Comparison of ENCODE assay signal across 11 cellular contexts in genomic region chr2:215624423-215624829, GRCh38.
DNase-seq lines count a peak whose midpoint lies in the region; ATAC-seq, FAIRE-seq and TF ChIP-seq lines count a peak whose summit lies in the region.
"Had no signal": no experiment of that assay in that cellular context is flagged by ENCODE, and none has a peak within 500 bp of the region (broad histone marks: within the 10 kb centered on the region; RNA-seq: fewer than 3 reads in every experiment).

No MANE protein-coding gene starts in this region.

- H3K36me3 ChIP-seq in H1 (ENCODE audit: control insufficient read depth in 2 of 4, insufficient read depth in 4 of 4, low read length in 3 of 4) (no peaks in the 10 kb centered on the region), muscle layer of colon (ENCODE audit: insufficient read depth, low read length) (no peaks in the 10 kb centered on the region), aorta (ENCODE audit: control insufficient read depth in 1 of 2, insufficient read depth in 2 of 2, low read length in 1 of 2) (no peaks in the 10 kb centered on the region)

- H3K56ac ChIP-seq in H1 (replicated peaks; ENCODE audit: insufficient read length, low read depth, low read length): no peak overlapping the region

- no peak for TF ChIP-seq CTCF in H1 (IDR thresholded peaks at IDR 0.05; ENCODE audit: control extremely low read depth in 1 of 3, insufficient read depth in 1 of 3, low read depth in 1 of 3, low read length in 3 of 3)

- H3K9me3 ChIP-seq in H1 (ENCODE audit: insufficient read depth in 2 of 2, low read depth in 1 of 2, low read length in 1 of 2) (no peaks in the 10 kb centered on the region), muscle layer of colon (ENCODE audit: low read length) (no peaks in the 10 kb centered on the region), aorta (ENCODE audit: control insufficient read depth, low read length) (no peaks in the 10 kb centered on the region)

- intact Hi-C loops in Right ventricle myocardium inferior (cut with DNase I) (no loop called here), cardiac septum (cut with DNase I) (no loop called here), aorta (cut with DNase I) (loop anchor here (5.0 to 10.0 kb wide), 2 partner anchors 92 to 190 kb away; partner anchors contain the start of gene FN1 (in 1 of the 2))

- FAIRE-seq in H1 (lab: Jason Lieb, UNC): no peak

- H4K8ac ChIP-seq in H1 (ENCODE audit: extremely low read depth, insufficient read depth, low read length): no peak overlapping the region

- H3K4me1 ChIP-seq in H1 (replicated peaks in 1 of 4; ENCODE audit: control insufficient read depth in 3 of 4, insufficient read depth in 4 of 4, low read length in 3 of 4): peaks cover 2 to 11% (median 7%) of the 10 kb centered on the region in 4 experiments
- peaks cover 31% of the 10 kb centered on the region for H3K4me1 ChIP-seq in muscle layer of colon (ENCODE audit: insufficient read depth, low read length)
- H3K4me1 ChIP-seq in aorta (ENCODE audit: control insufficient read depth in 1 of 2, insufficient read depth in 2 of 2, low read length in 2 of 2): peaks cover 4 to 6% of the 10 kb centered on the region in 2 donors

- H3K4ac ChIP-seq in H1 (replicated peaks; ENCODE audit: insufficient read length, low read depth, low read length): no peak overlapping the region

- H3K4me3 ChIP-seq in H1 (ENCODE audit: extremely low read depth in 1 of 4, insufficient read depth in 2 of 4, low read depth in 3 of 4, low read length in 4 of 4): no peak overlapping the region
- no peak overlapping the region for H3K4me3 ChIP-seq in muscle layer of colon (ENCODE audit: low read depth in 1 of 2, low read length in 2 of 2)
- H3K4me3 ChIP-seq in aorta (ENCODE audit: low read length in 2 of 2): no peak overlapping the region

- no peak overlapping the region for H3K14ac ChIP-seq in H1 (ENCODE audit: insufficient read length)

- peak overlapping the region in 2 of 4 experiments; percentile 4 to 34; a peak in 1 of 7 replicates for H3K9ac ChIP-seq in H1 (replicated peaks in 1 of 4; ENCODE audit: extremely low read depth in 1 of 4, low read depth in 3 of 4, low read length in 3 of 4)
- H3K9ac ChIP-seq in muscle layer of colon (ENCODE audit: low read length): no peak overlapping the region

- CTCF ChIA-PET in H1 (lab: Charles Lee; ENCODE audit: partially characterized antibody): interaction anchor here (0.5 to 1.2 kb wide), 2 partner anchors 46 to 206 kb away, joined by 3 read pairs; no protein-coding TSS in a partner anchor

- H3K27me3 ChIP-seq in H1 (replicated peaks in 1 of 4; ENCODE audit: control insufficient read depth in 3 of 4, extremely low read depth in 1 of 4, insufficient read depth in 3 of 4, low read length in 3 of 4) (no peaks in the 10 kb centered on the region), muscle layer of colon (ENCODE audit: control insufficient read depth in 1 of 2, insufficient read depth in 2 of 2, low read length in 2 of 2) (no peaks in the 10 kb centered on the region), aorta (ENCODE audit: control insufficient read depth in 1 of 2, insufficient read depth in 2 of 2, low read length in 1 of 2) (no peaks in the 10 kb centered on the region)

- H2AFZ ChIP-seq in H1 (ENCODE audit: low read length): peak overlapping the region; percentile 94

- peak overlapping the region; percentile 84 for H2BK120ac ChIP-seq in H1 (replicated peaks; ENCODE audit: low read depth, low read length)

- peak overlapping the region; percentile 62; the same call in 1 of the 2 replicates for H3K18ac ChIP-seq in H1 (ENCODE audit: extremely low read depth, low read length)

- H4K5ac ChIP-seq in H1 (ENCODE audit: insufficient read length, low read depth, low read length): no peak overlapping the region

- H2BK5ac ChIP-seq in H1 (ENCODE audit: low read depth, low read length): no peak overlapping the region

- POLR2A ChIA-PET in H1 (lab: Charles Lee; ENCODE audit: partially characterized antibody): no interaction called here

- no peak overlapping the region for H4K91ac ChIP-seq in H1 (replicated peaks; ENCODE audit: insufficient read length, low read length)

- 93% methylated on average over 6 of the region's 7 CpGs; no CpG with 5 or more reads in 1 of the 2 experiments for WGBS in H1 (ENCODE audit: extremely low coverage in 1 of 2, insufficient coverage in 1 of 2, insufficient read length in 1 of 2, insufficient replicate concordance in 2 of 2, low coverage in 1 of 2, low lambda C conversion rate in 2 of 2, missing lambda C conversion rate in 1 of 2), 2 experiments
- WGBS in aorta, 2 donors: 6 to 10% methylated on average over 7 of the region's 7 CpGs

- H3K79me1 ChIP-seq in H1 (ENCODE audit: low read depth, low read length): no peaks in the 10 kb centered on the region

- ATAC-seq in Right ventricle myocardium inferior (peak; percentile 86), aorta (ENCODE audit: low FRiP score) (peak; percentile 83), HG03039 (IDR thresholded peaks at IDR 0.05; ENCODE audit: unreplicated experiment) (no peak)

- no peak for TF ChIP-seq POLR2A in H1 (IDR thresholded peaks at IDR 0.05; ENCODE audit: control extremely low read depth in 1 of 2, low read depth in 2 of 2, low read length in 2 of 2)

- H3K79me2 ChIP-seq in H1 (ENCODE audit: control insufficient read depth in 1 of 2, insufficient read depth in 2 of 2, low read length in 2 of 2): no peaks in the 10 kb centered on the region

- TF ChIP-seq EP300 in H1 (IDR thresholded peaks at IDR 0.05; ENCODE audit: borderline replicate concordance in 1 of 2, low read depth in 2 of 2, low read length in 2 of 2): no peak

- DNase-seq in Right ventricle myocardium inferior (ENCODE audit: missing footprints) (no peak), cardiac septum (ENCODE audit: low spot score) (no peak), H1 (ENCODE audit: low read depth in 1 of 2, low spot score in 2 of 2) (no peak), aorta (peak in 1 of 2 donors; percentile 47), T-helper 1 cell (no peak), activated gamma-delta T cell (lab: John Stamatoyannopoulos, UW) (no peak)
- DNase-seq: activated CD4-positive, CD25-positive, alpha-beta regulatory T cell; NCI-H187 had no signal

- H3K23me2 ChIP-seq in H1 (ENCODE audit: low read depth, low read length): no peaks in the 10 kb centered on the region

- H2BK12ac ChIP-seq in H1 (ENCODE audit: low read depth, low read length): peak overlapping the region; percentile 64; the same call in 1 of the 2 replicates

- TF ChIP-seq RAD21 in H1 (IDR thresholded peaks at IDR 0.05 in 1 of 2, conservative IDR thresholded peaks at IDR 0.05 in 1 of 2; ENCODE audit: low read depth in 2 of 2, low read length in 2 of 2): no peak

- no peak overlapping the region for H3K27ac ChIP-seq in H1 (ENCODE audit: low read depth, low read length)
- peak overlapping the region; percentile 81 for H3K27ac ChIP-seq in muscle layer of colon (ENCODE audit: low read depth, low read length)
- H3K27ac ChIP-seq in aorta (ENCODE audit: low read depth in 1 of 2, low read length in 2 of 2): peak overlapping the region; percentile 16 to 91
- H3K27ac ChIP-seq: C4-2B had no signal

- no peaks in the 10 kb centered on the region for H4K20me1 ChIP-seq in H1 (replicated peaks in 1 of 2; ENCODE audit: control insufficient read depth in 1 of 2, insufficient read depth in 2 of 2, low read length in 2 of 2)

- H3K23ac ChIP-seq in H1 (ENCODE audit: insufficient read length): no peak overlapping the region

- no peak overlapping the region for H2BK15ac ChIP-seq in H1 (ENCODE audit: low read length)

- no peak overlapping the region for H2AK5ac ChIP-seq in H1 (ENCODE audit: low read depth, low read length)

- H3K4me2 ChIP-seq in H1 (ENCODE audit: insufficient read depth in 1 of 2, low read depth in 2 of 2, low read length in 2 of 2): no peak overlapping the region

- H2BK20ac ChIP-seq in H1 (ENCODE audit: low read length): peak overlapping the region; percentile 89; the same call in 1 of the 2 replicates

TF ChIP-seq in H1, 55 proteins besides CTCF, POLR2A, EP300 and RAD21:
- TF ChIP-seq EGR1 (IDR thresholded peaks at IDR 0.05; ENCODE audit: borderline replicate concordance, low read depth, low read length): no peak
- TF ChIP-seq CEBPB (IDR thresholded peaks at IDR 0.05; ENCODE audit: low read depth, low read length): peak; percentile 87

Comparison
In these comparisons a context has a peak if more than half of its experiments do, and no peak if none do; other contexts are left out.
1. intact Hi-C loops: an anchor here in aorta (5.0 to 10.0 kb wide); none called in Right ventricle myocardium inferior and cardiac septum.